ENCODE assay signal across 8 cellular contexts in the genomic region with DNA sequence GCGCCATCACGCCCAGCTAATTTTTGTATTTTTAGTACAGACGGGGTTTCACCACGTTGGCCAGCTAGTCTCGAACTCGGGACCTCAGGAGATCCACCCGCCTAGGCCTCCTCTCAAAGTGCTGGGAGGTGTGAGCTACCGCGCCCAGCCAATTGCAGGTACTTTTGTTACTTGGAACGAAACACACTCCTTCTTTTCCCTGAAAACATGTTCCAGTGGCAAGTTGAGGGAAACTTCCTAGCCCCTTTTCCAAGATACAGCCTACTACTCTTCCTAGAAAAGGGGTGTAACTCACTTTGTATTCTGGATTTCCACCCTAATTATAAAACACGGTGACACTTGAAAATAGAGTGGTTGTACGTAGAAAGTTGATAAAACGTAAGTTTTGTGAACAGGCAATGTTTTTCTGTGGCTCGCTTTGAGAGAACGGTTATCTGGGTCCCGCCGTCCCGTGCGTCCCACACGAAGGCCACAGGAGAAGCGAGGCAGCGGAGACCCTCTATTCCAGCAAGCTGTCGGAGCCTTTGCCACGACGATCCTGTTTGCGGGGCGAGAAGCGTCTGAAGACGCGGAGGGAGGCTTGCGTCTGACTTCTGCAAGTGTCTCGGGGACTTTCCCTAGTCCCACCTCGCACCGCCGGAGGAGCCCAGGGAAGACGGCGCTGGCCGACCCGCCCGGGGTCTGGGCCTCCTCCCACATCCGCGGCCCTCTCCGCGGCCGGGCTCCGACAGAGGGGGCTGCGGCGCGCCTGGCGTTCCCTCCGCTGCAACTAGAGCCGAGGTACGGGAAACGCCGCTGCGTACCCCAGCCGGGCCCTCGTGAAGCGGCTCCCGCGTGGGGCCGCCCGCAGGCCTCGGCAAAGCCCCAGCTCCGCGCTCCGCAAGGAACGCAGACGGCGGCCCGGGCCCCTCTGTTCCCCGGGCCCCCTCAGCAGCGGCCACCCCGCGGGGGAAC. TPM values are rescaled to one million over a fixed set of nuclear protein-coding genes. Genes with fewer than 3 reads are reported as not detected.
DNase-seq lines count a peak whose midpoint lies in the region; ATAC-seq, FAIRE-seq and TF ChIP-seq lines count a peak whose summit lies in the region.

No MANE protein-coding gene starts in this region.

- H3K27me3 ChIP-seq in heart left ventricle (no peaks in the 10 kb centered on the region), GM12878 (replicated peaks in 1 of 2; ENCODE audit: control insufficient read depth in 2 of 2, insufficient read depth in 2 of 2, low read length in 1 of 2) (no peaks in the 10 kb centered on the region), left lung (no peaks in the 10 kb centered on the region)

- DNase-seq in heart left ventricle (peak in 1 of 5 donors; percentile 74), Right ventricle myocardium superior (no peak), T-helper 17 cell (peak; percentile 54 to 60 (median 59)), GM12878 (ENCODE audit: low read depth, low spot score) (no peak), left lung (peak; percentile 53 to 88), G401 (ENCODE audit: low spot score) (no peak)
- DNase-seq in stimulated activated CD4-positive, alpha-beta T cell treated with anti-CD3 and anti-CD28 coated beads, TNF-alpha, amount 100 ng/mL, for 4 hours (ENCODE audit: low read depth in 3 of 3): peak; percentile 28 to 48 (median 29)

- peak overlapping the region; percentile 46 for H2AFZ ChIP-seq in GM12878 (ENCODE audit: control insufficient read depth, low read depth, low read length)

- H3K9ac ChIP-seq in GM12878 (ENCODE audit: control insufficient read depth, insufficient read depth, low read length): peak overlapping the region; percentile 93

- H3K79me2 ChIP-seq in GM12878 (ENCODE audit: control insufficient read depth, insufficient read depth, low read length): peaks cover 74% of the 10 kb centered on the region

- FAIRE-seq in GM12878 (lab: Jason Lieb, UNC): no peak

- TF ChIP-seq RAD21 in GM12878 (IDR thresholded peaks at IDR 0.05; ENCODE audit: insufficient read depth, low read depth, low read length): no peak

- 8 to 22% (median 13%) methylated on average over 35 to 75 of the region's 75 CpGs for WGBS in heart left ventricle, 4 donors
- under 1% methylated on average over 64 of the region's 75 CpGs for WGBS in GM12878 (ENCODE audit: insufficient coverage, insufficient replicate concordance, low lambda C conversion rate, missing lambda C conversion rate)

- H3K36me3 Mint-ChIP-seq in T-helper 17 cell (ENCODE audit: low read depth): no peaks in the 10 kb centered on the region

- CTCF ChIA-PET in GM12878 (lab: Yijun Ruan, JAX): interaction anchor here (0.7 to 3.0 kb wide), 12 partner anchors 8 to 73 kb away, joined by 3 to 25 read pairs (median 3); partner anchors contain the start of gene GPR132

- H3K27ac Mint-ChIP-seq in T-helper 17 cell: peak overlapping the region; percentile 93

- H3K36me3 ChIP-seq in heart left ventricle (no peaks in the 10 kb centered on the region), GM12878 (ENCODE audit: control insufficient read depth in 2 of 2, insufficient read depth in 2 of 2, low read length in 1 of 2) (peaks cover 2 to 6% of the 10 kb centered on the region in 2 experiments; a peak in 3 of 4 replicates), left lung (no peaks in the 10 kb centered on the region)

- BruUV-seq in GM12878 (replicated peaks; lab: Mats Ljungman, UMichigan): no TSS peak

- intact Hi-C loops in heart left ventricle (cut with DNase I): loop anchor here in 7 of 10 donors (2.0 to 5.0 kb wide), 4 partner anchors 33 to 43 kb away; partner anchors contain the start of genes CLBA1 (in 3 of the 7) and AHNAK2 (in 1 of the 7)
- intact Hi-C loops in Right ventricle myocardium superior (cut with DNase I): loop anchor here (5.0 kb wide), 1 partner anchor 33 kb away; the partner anchor contains the start of gene CLBA1
- intact Hi-C loops in GM12878 (cut with micrococcal nuclease; ENCODE audit: unreplicated experiment): loop anchor here (5.0 kb wide), 1 partner anchor 47 kb away; the partner anchor contains the start of gene GPR132
- intact Hi-C loops in left lung (cut with DNase I): no loop called here

- H3K27me3 Mint-ChIP-seq in T-helper 17 cell: no peaks in the 10 kb centered on the region

- H3K4me1 Mint-ChIP-seq in T-helper 17 cell: peaks cover 45% of the 10 kb centered on the region

- in situ Hi-C loops in GM12878 (cut with MboI) (no loop called here), G401 (cut with HindIII; ENCODE audit: low sequenced_read_pairs) (no loop called here)

- H3K4me3 Mint-ChIP-seq in T-helper 17 cell: peak overlapping the region; percentile 91

- peak overlapping the region; percentile 97 for H3K4me2 ChIP-seq in GM12878 (ENCODE audit: control insufficient read depth, insufficient read depth)

- RAD21 ChIA-PET in GM12878 (lab: Charles Lee; ENCODE audit: unreplicated experiment): interaction anchor here (1.0 to 3.9 kb wide), 5 partner anchors 25 to 66 kb away, joined by 4 to 25 read pairs (median 15); partner anchors contain the start of genes CLBA1 and GPR132

- TF ChIP-seq CTCF in heart left ventricle (IDR thresholded peaks at IDR 0.05): no peak
- TF ChIP-seq CTCF in GM12878 (IDR thresholded peaks at IDR 0.05 in 2 of 3, conservative IDR thresholded peaks at IDR 0.05 in 1 of 3; ENCODE audit: control insufficient read depth in 2 of 3, extremely low read depth in 1 of 3, insufficient read depth in 1 of 3, low read depth in 3 of 3, low read length in 3 of 3): peak in 1 of 3 experiments; percentile 7; a peak in 1 of 6 replicates
- TF ChIP-seq CTCF in left lung (IDR thresholded peaks at IDR 0.05): no peak

- TF ChIP-seq POLR2A in heart left ventricle (IDR thresholded peaks at IDR 0.05) (no peak), GM12878 (IDR thresholded peaks at IDR 0.05; ENCODE audit: low read depth, low read length) (no peak)

- ATAC-seq in heart left ventricle: peak in 1 of 4 donors; percentile 6
- ATAC-seq in Right ventricle myocardium superior (ENCODE audit: poor library complexity): no peak
- peak; percentile 15 for ATAC-seq in HG03103 (IDR thresholded peaks at IDR 0.05; ENCODE audit: low read depth, unreplicated experiment)
- peak; percentile 44 for ATAC-seq in T-helper 17 cell
- peak; percentile 47 for ATAC-seq in GM12878
- ATAC-seq in left lung: peak; percentile 17

- peaks cover 0 to 52% (median 20%) of the 10 kb centered on the region in 12 donors for H3K4me1 ChIP-seq in heart left ventricle
- H3K4me1 ChIP-seq in GM12878 (ENCODE audit: control insufficient read depth, insufficient read depth, low read length): peaks cover 14% of the 10 kb centered on the region
- H3K4me1 ChIP-seq in left lung: peaks cover 13 to 44% of the 10 kb centered on the region in 2 donors

- H4K20me1 ChIP-seq in GM12878 (ENCODE audit: control insufficient read depth, insufficient read depth): no peaks in the 10 kb centered on the region

- TF ChIP-seq EP300 in GM12878 (IDR thresholded peaks at IDR 0.05; ENCODE audit: borderline replicate concordance in 1 of 2, control insufficient read depth in 1 of 2, low read depth in 2 of 2, low read length in 2 of 2): no peak

- H3K4me3 ChIP-seq in heart left ventricle: peak overlapping the region; percentile 52 to 96 (median 90)
- H3K4me3 ChIP-seq in GM12878: peak overlapping the region; percentile 89
- peak overlapping the region; percentile 80 to 92 for H3K4me3 ChIP-seq in left lung

- H3K27ac ChIP-seq in heart left ventricle (peak overlapping the region; percentile 40 to 87 (median 72)), GM12878 (ENCODE audit: control insufficient read depth, insufficient read depth) (peak overlapping the region; percentile 80), left lung (peak overlapping the region; percentile 84 to 85)

- no peaks in the 10 kb centered on the region for H3K9me3 ChIP-seq in heart left ventricle
- no peaks in the 10 kb centered on the region for H3K9me3 ChIP-seq in T-helper 17 cell (ENCODE audit: control insufficient read depth, low read length, poor library complexity, severe bottlenecking)
- H3K9me3 ChIP-seq in GM12878 (replicated peaks; ENCODE audit: control insufficient read depth, insufficient read depth, low read length): no peaks in the 10 kb centered on the region
- H3K9me3 ChIP-seq in left lung: no peaks in the 10 kb centered on the region

- SMC1A ChIA-PET in GM12878 (lab: Charles Lee; ENCODE audit: uncharacterized antibody, unreplicated experiment): interaction anchor here (1.0 to 2.7 kb wide), 6 partner anchors 9 to 45 kb away, joined by 3 to 13 read pairs (median 4); partner anchors contain the start of gene GPR132

- POLR2A ChIA-PET in GM12878 (lab: Charles Lee): interaction anchor here (0.6 to 2.4 kb wide), 11 partner anchors 20 to 511 kb away, joined by 3 to 13 read pairs (median 5); partner anchors contain the start of genes CLBA1, GPR132 and SIVA1

RNA-seq across cellular contexts. Expression of gene CDCA4, which starts 0.7 kb away (rescaled TPM):
- total RNA-seq in heart left ventricle (1 to 10 TPM; 1.4 to 6.0 (median 2.4) TPM), Right ventricle myocardium superior (1.6 TPM), T-helper 17 cell (10 to 100 TPM; 16.1 to 18.4 TPM), GM12878 (2014; rRNA removed) (59.0 and 62.9 TPM in 2 replicates), GM12878 (2014; rRNA removed; fragmentation: Illumina TruSeq; extraction: Trizol) (28.7 and 30.1 TPM in 2 replicates), GM12878 (2021) (56.3 and 60.2 TPM in 2 replicates), left lung (1 to 10 TPM; 9.4 to 9.6 TPM)
- polyA plus RNA-seq in heart left ventricle (1 to 10 TPM; 2.3 to 3.3 TPM), GM12878 (2011; rRNA removed) (35.4 and 48.5 TPM in 2 replicates), GM12878 (2014; fragmentation: Illumina TruSeq; extraction: Trizol) (14.4 and 23.3 TPM in 2 replicates), GM12878 (2014; fragmentation: Nextera tagmentation; extraction: Ambion mirVana) (10 to 100 TPM; 10.4 to 16.1 TPM), GM12878 (2014; rRNA removed) (55.7 and 59.3 TPM in 2 replicates), GM12878 (2016; fragmentation: Nextera tagmentation; extraction: Ambion mirVana) (10 to 100 TPM; 61.7 to 64.0 TPM)
- 26.9 and 31.0 TPM in 2 replicates for total RNA-seq in GM12878 (2013; cell fraction: nucleolus; rRNA removed)
- polyA plus RNA-seq in GM12878 (2011; ENCODE audit: low read depth): 12.7 TPM
- polyA plus RNA-seq in GM12878 (2011; cell fraction: cytosol; rRNA removed): 50.6 and 63.1 TPM in 2 replicates
- polyA plus RNA-seq in GM12878 (2011; cell fraction: nucleus; rRNA removed): 32.4 and 40.6 TPM in 2 replicates
- 27.2 and 36.2 TPM in 2 replicates for polyA plus RNA-seq in GM12878 (2012)
- polyA minus RNA-seq in GM12878 (2011; rRNA and poly(A)+ RNA removed): 25.7 and 41.9 TPM in 2 replicates
- 16.9 and 21.2 TPM in 2 replicates for polyA minus RNA-seq in GM12878 (2011; cell fraction: cytosol; rRNA and poly(A)+ RNA removed)
- polyA minus RNA-seq in GM12878 (2011; cell fraction: nucleus; rRNA and poly(A)+ RNA removed): 8.0 and 14.2 TPM in 2 replicates
- 69.8 and 83.1 TPM in 2 replicates for total RNA-seq in G401 (2014; rRNA removed; shearing (Covaris generic))

RNA-seq across cellular contexts. Expression of gene CLBA1, which starts 34.5 kb away (rescaled TPM):
- total RNA-seq in heart left ventricle: 1 to 10 TPM in 7 of 9 donors, under 1 TPM in 2; 0.76 to 3.7 (median 2.6) TPM
- polyA plus RNA-seq in heart left ventricle: 1 to 10 TPM; 1.3 to 3.7 TPM
- 1.5 TPM for total RNA-seq in Right ventricle myocardium superior
- total RNA-seq in T-helper 17 cell: 1 to 10 TPM; 1.6 to 4.4 TPM
- total RNA-seq in GM12878 (2013; cell fraction: nucleolus; rRNA removed): 2.8 and 4.2 TPM in 2 replicates
- 0.76 and 0.96 TPM in 2 replicates for total RNA-seq in GM12878 (2014; rRNA removed)
- 0.45 and 0.74 TPM in 2 replicates for total RNA-seq in GM12878 (2014; rRNA removed; fragmentation: Illumina TruSeq; extraction: Trizol)
- total RNA-seq in GM12878 (2021): 0.56 and 0.90 TPM in 2 replicates
- 1.1 TPM for polyA plus RNA-seq in GM12878 (2011; ENCODE audit: low read depth)
- 0.38 and 0.59 TPM in 2 replicates for polyA plus RNA-seq in GM12878 (2011; rRNA removed)
- 0.92 and 1.1 TPM in 2 replicates for polyA plus RNA-seq in GM12878 (2011; cell fraction: cytosol; rRNA removed)
- 2.5 and 2.9 TPM in 2 replicates for polyA plus RNA-seq in GM12878 (2011; cell fraction: nucleus; rRNA removed)
- polyA plus RNA-seq in GM12878 (2012): 1.4 and 2.2 TPM in 2 replicates
- 0.24 and 0.62 TPM in 2 replicates for polyA plus RNA-seq in GM12878 (2014; fragmentation: Illumina TruSeq; extraction: Trizol)
- under 1 TPM in 1 of 2 experiments, not detected in 1; 0.07 TPM for polyA plus RNA-seq in GM12878 (2014; fragmentation: Nextera tagmentation; extraction: Ambion mirVana)
- polyA plus RNA-seq in GM12878 (2014; rRNA removed): 0.72 and 1.1 TPM in 2 replicates
- 1 to 10 TPM in 1 of 2 experiments, under 1 TPM in 1; 0.62 to 1.1 TPM for polyA plus RNA-seq in GM12878 (2016; fragmentation: Nextera tagmentation; extraction: Ambion mirVana)
- 0.88 TPM in 1 of 2 replicates, not detected in the other for polyA minus RNA-seq in GM12878 (2011; rRNA and poly(A)+ RNA removed)
- 0.83 TPM in 1 of 2 replicates, not detected in the other for polyA minus RNA-seq in GM12878 (2011; cell fraction: cytosol; rRNA and poly(A)+ RNA removed)
- 0.73 and 0.96 TPM in 2 replicates for polyA minus RNA-seq in GM12878 (2011; cell fraction: nucleus; rRNA and poly(A)+ RNA removed)
- 1 to 10 TPM; 7.1 to 8.5 TPM for total RNA-seq in left lung
- total RNA-seq in G401 (2014; rRNA removed; shearing (Covaris generic)): 10.5 and 18.0 TPM in 2 replicates

RNA-seq across cellular contexts. Expression of gene AHNAK2, which starts 42.0 kb away (rescaled TPM):
- total RNA-seq in heart left ventricle: 10 to 100 TPM in 2 of 9 donors, 1 to 10 TPM in 7; 1.5 to 22.3 (median 3.7) TPM
- polyA plus RNA-seq in heart left ventricle: 1 to 10 TPM; 2.2 to 2.5 TPM
- 2.6 TPM for total RNA-seq in Right ventricle myocardium superior
- not detected for total RNA-seq in T-helper 17 cell
- 0.02 TPM in 1 of 2 replicates, not detected in the other for total RNA-seq in GM12878 (2013; cell fraction: nucleolus; rRNA removed)
- total RNA-seq in GM12878 (2014; rRNA removed): not detected in 2 replicates
- not detected in 2 replicates for total RNA-seq in GM12878 (2014; rRNA removed; fragmentation: Illumina TruSeq; extraction: Trizol)
- 0.03 and 0.10 TPM in 2 replicates for total RNA-seq in GM12878 (2021)
- polyA plus RNA-seq in GM12878 (2011; ENCODE audit: low read depth): 0.05 TPM
- polyA plus RNA-seq in GM12878 (2011; rRNA removed): 0.03 TPM in 1 of 2 replicates, not detected in the other
- polyA plus RNA-seq in GM12878 (2011; cell fraction: cytosol; rRNA removed): not detected in 2 replicates
- polyA plus RNA-seq in GM12878 (2011; cell fraction: nucleus; rRNA removed): not detected in 2 replicates
- polyA plus RNA-seq in GM12878 (2012): 0.03 TPM in 2 replicates
- not detected in 2 replicates for polyA plus RNA-seq in GM12878 (2014; fragmentation: Illumina TruSeq; extraction: Trizol)
- not detected for polyA plus RNA-seq in GM12878 (2014; fragmentation: Nextera tagmentation; extraction: Ambion mirVana)
- not detected in 2 replicates for polyA plus RNA-seq in GM12878 (2014; rRNA removed)
- not detected for polyA plus RNA-seq in GM12878 (2016; fragmentation: Nextera tagmentation; extraction: Ambion mirVana)
- polyA minus RNA-seq in GM12878 (2011; rRNA and poly(A)+ RNA removed): not detected in 2 replicates
- polyA minus RNA-seq in GM12878 (2011; cell fraction: cytosol; rRNA and poly(A)+ RNA removed): 0.42 TPM in 1 of 2 replicates, not detected in the other
- polyA minus RNA-seq in GM12878 (2011; cell fraction: nucleus; rRNA and poly(A)+ RNA removed): under 0.01 and 0.19 TPM in 2 replicates
- 10 to 100 TPM; 22.1 to 22.3 TPM for total RNA-seq in left lung
- total RNA-seq in G401 (2014; rRNA removed; shearing (Covaris generic)): 17.0 and 31.1 TPM in 2 replicates

RNA-seq across cellular contexts. Expression of gene GPR132, which starts 45.1 kb away (rescaled TPM):
- total RNA-seq in heart left ventricle (1 to 10 TPM in 3 of 9 donors, under 1 TPM in 6; 0.27 to 5.3 (median 0.77) TPM), Right ventricle myocardium superior (1.3 TPM), T-helper 17 cell (10 to 100 TPM; 43.4 to 47.1 TPM), GM12878 (2014; rRNA removed) (45.8 and 49.3 TPM in 2 replicates), GM12878 (2014; rRNA removed; fragmentation: Illumina TruSeq; extraction: Trizol) (20.3 and 21.0 TPM in 2 replicates), GM12878 (2021) (39.6 and 40.3 TPM in 2 replicates), left lung (10 to 100 TPM in 1 of 2 donors, 1 to 10 TPM in 1; 1.9 to 10.4 TPM)
- polyA plus RNA-seq in heart left ventricle (under 1 TPM; 0.50 to 0.51 TPM), GM12878 (2011; rRNA removed) (10.2 and 14.9 TPM in 2 replicates), GM12878 (2014; fragmentation: Illumina TruSeq; extraction: Trizol) (4.9 and 14.5 TPM in 2 replicates), GM12878 (2014; fragmentation: Nextera tagmentation; extraction: Ambion mirVana) (1 to 10 TPM; 1.9 to 2.2 TPM), GM12878 (2014; rRNA removed) (30.0 and 30.7 TPM in 2 replicates), GM12878 (2016; fragmentation: Nextera tagmentation; extraction: Ambion mirVana) (10 to 100 TPM; 19.8 to 21.7 TPM)
- 118 and 130 TPM in 2 replicates for total RNA-seq in GM12878 (2013; cell fraction: nucleolus; rRNA removed)
- 9.9 TPM for polyA plus RNA-seq in GM12878 (2011; ENCODE audit: low read depth)
- polyA plus RNA-seq in GM12878 (2011; cell fraction: cytosol; rRNA removed): 23.7 and 36.1 TPM in 2 replicates
- polyA plus RNA-seq in GM12878 (2011; cell fraction: nucleus; rRNA removed): 47.6 and 57.0 TPM in 2 replicates
- polyA plus RNA-seq in GM12878 (2012): 22.6 and 24.5 TPM in 2 replicates
- polyA minus RNA-seq in GM12878 (2011; rRNA and poly(A)+ RNA removed): 38.5 and 63.1 TPM in 2 replicates
- 15.9 and 17.0 TPM in 2 replicates for polyA minus RNA-seq in GM12878 (2011; cell fraction: cytosol; rRNA and poly(A)+ RNA removed)
- polyA minus RNA-seq in GM12878 (2011; cell fraction: nucleus; rRNA and poly(A)+ RNA removed): 15.6 and 33.9 TPM in 2 replicates
- total RNA-seq in G401 (2014; rRNA removed; shearing (Covaris generic)): 0.43 TPM in 1 of 2 replicates, not detected in the other

Comparison
In these comparisons a context has a peak if more than half of its experiments do, and no peak if none do; other contexts are left out.
1. DNase-seq: peak in T-helper 17 cell (3 of 3), left lung (2 of 2) and stimulated activated CD4-positive, alpha-beta T cell treated with anti-CD3 and anti-CD28 coated beads, TNF-alpha, amount 100 ng/mL, for 4 hours (3 of 3); none in Right ventricle myocardium superior (single experiment), GM12878 (single experiment) and G401 (single experiment).
2. intact Hi-C loops: an anchor here in heart left ventricle (2.0 to 5.0 kb wide), Right ventricle myocardium superior (5.0 kb wide) and GM12878 (5.0 kb wide); none called in left lung.
3. Peak in every context shown above with its lines, with median percentiles within 50 percentile points of each other: H3K27ac ChIP-seq and H3K4me3 ChIP-seq.